Comparison of ENCODE assay signal across 8 cellular contexts in the genomic region with DNA sequence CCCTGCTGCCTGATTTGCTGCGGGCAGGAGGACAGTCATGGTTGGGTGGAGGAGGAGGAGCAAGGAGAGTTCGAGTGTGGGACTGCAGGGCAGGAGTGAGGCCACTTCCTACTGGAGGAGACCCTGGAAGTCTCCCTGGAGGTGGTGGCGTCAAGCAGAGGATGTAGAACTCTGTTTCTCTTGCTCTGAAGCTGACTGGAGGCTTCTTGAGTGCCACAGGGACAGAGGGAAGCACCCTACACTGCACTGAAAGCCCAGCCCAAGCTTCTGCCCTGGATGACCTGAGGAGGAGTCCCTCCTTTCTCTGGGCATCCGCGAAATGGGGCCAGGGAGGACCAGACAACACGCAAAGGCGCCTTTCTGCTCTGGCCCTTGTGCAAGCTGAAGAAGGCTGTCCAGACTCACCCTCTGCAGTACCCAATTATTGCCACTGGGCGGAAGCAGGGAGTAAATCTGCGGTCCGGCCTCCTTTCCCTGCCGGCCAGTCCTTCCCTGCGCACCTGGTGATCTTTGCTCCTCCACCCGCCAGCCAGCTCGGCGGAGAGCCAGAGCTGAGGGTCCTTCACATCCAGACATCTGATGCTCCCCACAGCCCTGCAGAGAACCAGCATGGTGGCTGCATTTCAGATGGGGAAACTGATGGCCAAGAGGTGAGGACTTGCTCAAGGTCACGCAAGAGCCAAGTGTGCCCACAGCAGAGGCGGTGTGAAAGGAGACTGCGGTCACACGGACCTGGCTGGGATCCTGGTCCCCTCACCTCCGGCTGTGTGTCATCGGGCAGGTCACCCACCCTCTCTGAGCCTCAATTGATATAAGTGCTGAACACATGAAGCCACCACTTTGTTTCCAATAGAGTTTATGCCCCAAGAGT.
DNase-seq lines count a peak whose midpoint lies in the region; ATAC-seq and TF ChIP-seq lines count a peak whose summit lies in the region.

No MANE protein-coding gene starts in this region.

- no peaks in the 10 kb centered on the region for H4K20me1 ChIP-seq in PC-3 (ENCODE audit: low read length)

- 0 out of 2 replicates have a peak overlapping the region, but pooled peaks have one; percentile 38 for H2AFZ ChIP-seq in PC-3 (ENCODE audit: low read length)

- H3K9ac ChIP-seq in PC-3 (ENCODE audit: low read length): no peak overlapping the region

- TF ChIP-seq POLR2A in prostate gland (IDR thresholded peaks at IDR 0.05): no peak

- no TSS peak for BruUV-seq in PC-3 (replicated peaks; lab: Mats Ljungman, UMichigan)

- H3F3A ChIP-seq in PC-3 (ENCODE audit: low read length, unreplicated experiment): no peaks in the 10 kb centered on the region

- intact Hi-C loops in PC-3 (cut with micrococcal nuclease) (no loop called here), heart right ventricle (cut with DNase I) (no loop called here), prostate gland (cut with DNase I) (no loop called here)

- no peaks in the 10 kb centered on the region for H3K9me2 ChIP-seq in PC-3 (replicated peaks; ENCODE audit: low read length)

- 31% methylated on average over 21 of the region's 21 CpGs for WGBS in heart right ventricle, 2 donors
- WGBS in prostate gland: 40% methylated on average over 21 of the region's 21 CpGs

- H3K9me3 ChIP-seq in PC-3 (ENCODE audit: low read length) (no peaks in the 10 kb centered on the region), heart right ventricle (no peaks in the 10 kb centered on the region), prostate gland (no peaks in the 10 kb centered on the region)

- DNase-seq in Daoy (ENCODE audit: low read depth) (peak; percentile 72), PC-3 (peak; percentile 73), heart right ventricle (peak; percentile 57 to 69), prostate gland (ENCODE audit: low spot score) (peak; percentile 25), cortex of kidney (lab: John Stamatoyannopoulos, UW) (no peak)
- peak; percentile 30 for DNase-seq in activated naive CD4-positive, alpha-beta T cell treated with anti-CD3 and anti-CD28 coated beads, Interleukin-2, amount 50 U/mL, for 16 hours

- peak; percentile 59 for TF ChIP-seq CTCF in PC-3 (conservative IDR thresholded peaks at IDR 0.05; ENCODE audit: low read depth, low read length)
- peak; percentile 78 to 94 (median 84) for TF ChIP-seq CTCF in heart right ventricle (IDR thresholded peaks at IDR 0.05)
- TF ChIP-seq CTCF in prostate gland (IDR thresholded peaks at IDR 0.05): peak; percentile 48 to 80 (median 56)

- no peaks in the 10 kb centered on the region for H3K27me3 ChIP-seq in PC-3 (ENCODE audit: low read length)
- H3K27me3 ChIP-seq in heart right ventricle: no peaks in the 10 kb centered on the region
- H3K27me3 ChIP-seq in prostate gland (replicated peaks; ENCODE audit: insufficient read depth): no peaks in the 10 kb centered on the region

- H3K36me3 ChIP-seq in PC-3 (ENCODE audit: low read depth, low read length): no peaks in the 10 kb centered on the region
- no peaks in the 10 kb centered on the region for H3K36me3 ChIP-seq in heart right ventricle
- no peaks in the 10 kb centered on the region for H3K36me3 ChIP-seq in prostate gland

- H3K27ac ChIP-seq in PC-3 (ENCODE audit: low read length) (no peak overlapping the region), heart right ventricle (no peak overlapping the region), prostate gland (no peak overlapping the region)

- H3K4me1 ChIP-seq in PC-3 (ENCODE audit: insufficient read depth, low read length) (peaks cover 12% of the 10 kb centered on the region), heart right ventricle (peaks cover 0 to 4% (median 0%) of the 10 kb centered on the region in 9 donors), prostate gland (replicated peaks) (no peaks in the 10 kb centered on the region)

- no peak overlapping the region for H3K4me2 ChIP-seq in PC-3 (ENCODE audit: low read length)

- H3K4me3 ChIP-seq in PC-3 (ENCODE audit: low read length) (no peak overlapping the region), heart right ventricle (no peak overlapping the region), prostate gland (no peak overlapping the region)

- ATAC-seq in HG02798 (IDR thresholded peaks at IDR 0.05; ENCODE audit: poor library complexity, unreplicated experiment) (peak; percentile 62), PC-3 (peak; percentile 59), heart right ventricle (peak in 7 of 8 donors; percentile 53 to 78 (median 67)), HG02970 (IDR thresholded peaks at IDR 0.05; ENCODE audit: low FRiP score, unreplicated experiment) (no peak)

- POLR2A ChIA-PET in PC-3 (lab: Charles Lee; ENCODE audit: unreplicated experiment): no interaction called here

- no peaks in the 10 kb centered on the region for H3K79me2 ChIP-seq in PC-3 (ENCODE audit: low read length)

- CTCF ChIA-PET in PC-3 (lab: Charles Lee): no interaction called here
